Comparison of ENCODE assay signal across 1 cellular context in the genomic region with DNA sequence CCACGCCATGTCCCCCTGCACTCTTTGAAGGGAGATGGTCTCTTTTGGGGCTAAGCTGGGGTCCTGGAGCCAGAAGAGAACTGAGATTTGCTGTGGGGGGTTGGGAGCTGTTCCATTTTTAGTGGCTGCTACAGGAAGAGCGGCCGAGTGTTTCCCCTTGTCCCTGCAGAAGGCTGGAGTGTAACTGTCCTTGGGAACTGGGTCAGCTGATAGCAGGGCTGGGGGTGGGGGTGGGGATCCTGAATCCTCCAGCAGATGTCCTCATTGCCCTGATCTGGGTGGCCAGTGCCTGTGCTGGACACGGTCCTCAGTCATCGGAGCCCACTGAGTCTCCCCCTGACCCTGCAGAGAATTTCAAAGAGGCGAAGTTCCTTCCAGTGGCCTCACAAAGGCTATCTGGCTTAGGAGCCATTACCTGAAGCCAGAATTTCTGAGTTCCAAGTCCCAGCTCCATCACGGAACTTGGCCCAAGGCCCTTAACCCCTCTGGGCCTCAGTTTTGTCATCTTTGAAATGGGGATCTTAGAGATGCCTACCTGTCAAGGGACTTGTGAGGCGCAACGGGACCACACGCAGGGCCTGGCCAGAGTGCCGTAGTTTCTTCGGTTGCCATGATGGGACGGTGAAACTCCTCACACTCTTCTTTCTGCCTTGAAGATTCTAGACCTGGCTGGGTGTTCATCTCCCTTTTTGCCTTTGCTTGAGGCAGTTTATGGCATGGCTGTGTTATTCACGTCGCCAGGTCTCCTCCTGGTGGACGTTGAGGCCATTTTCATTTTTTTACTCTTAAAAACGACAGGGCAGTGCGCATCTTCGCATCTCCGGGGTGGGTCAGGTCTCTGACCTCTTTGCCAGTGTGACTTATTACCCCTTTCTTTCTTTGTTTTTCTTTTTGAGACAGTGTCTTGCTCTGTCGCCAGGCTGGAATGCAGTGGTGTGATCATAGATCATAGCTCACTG.
TF ChIP-seq lines count a peak whose summit lies in the region.

No MANE protein-coding gene starts in this region.

TF ChIP-seq in SK-N-SH, 30 proteins besides CTCF, POLR2A, EP300 and RAD21 (continued from another document):
- peak; percentile 44 for TF ChIP-seq SMC3 (IDR thresholded peaks at IDR 0.05; ENCODE audit: low read depth, low read length)
- no peak for TF ChIP-seq TEAD4 (IDR thresholded peaks at IDR 0.05; ENCODE audit: borderline replicate concordance, insufficient read depth)
